In genomic region chr11:65976216-65977176, GRCh38 we compare ENCODE assay signal across 28 cellular contexts. TPM values are rescaled to one million over a fixed set of nuclear protein-coding genes. Genes with fewer than 3 reads are reported as not detected.
DNase-seq lines count a peak whose midpoint lies in the region; ATAC-seq, FAIRE-seq and TF ChIP-seq lines count a peak whose summit lies in the region.
"Had no signal": no experiment of that assay in that cellular context is flagged by ENCODE, and none has a peak within 500 bp of the region (broad histone marks: within the 10 kb centered on the region; RNA-seq: fewer than 3 reads in every experiment).

No MANE protein-coding gene starts in this region.

- no peak for TF ChIP-seq CTCF in activated CD8-positive, alpha-beta T cell treated with anti-CD3 and anti-CD28 coated beads for 36 hours (IDR thresholded peaks at IDR 0.05)
- TF ChIP-seq CTCF in GM23338 (conservative IDR thresholded peaks at IDR 0.05; ENCODE audit: low read depth in 2 of 2), result no peak
- no peak for TF ChIP-seq CTCF in astrocyte (IDR thresholded peaks at IDR 0.05; ENCODE audit: insufficient read depth, low read depth, low read length)
- no peak for TF ChIP-seq CTCF in osteoblast (IDR thresholded peaks at IDR 0.05; ENCODE audit: extremely low read depth, low read depth, low read length)

- H3K36me3 ChIP-seq in GM23338 (ENCODE audit: insufficient read depth) (no peaks in the 10 kb centered on the region), astrocyte (ENCODE audit: insufficient read depth, low read length) (peaks cover 12% of the 10 kb centered on the region), osteoblast (ENCODE audit: insufficient read depth, low read length) (peaks cover 64% of the 10 kb centered on the region)

- intact Hi-C loops in activated CD8-positive, alpha-beta T cell treated with anti-CD3 and anti-CD28 coated beads for 36 hours (cut with micrococcal nuclease), result no loop called here

- no peak for DNase-seq in activated CD8-positive, alpha-beta T cell treated with anti-CD3 and anti-CD28 coated beads, Interleukin-2, amount 10 ng/mL, durations not matched to agents 7 days and 5 days
- no peak for DNase-seq in activated CD8-positive, alpha-beta T cell treated with anti-CD3 and anti-CD28 coated beads for 36 hours
- DNase-seq in GM23338 (ENCODE audit: low spot score) (no peak), astrocyte (ENCODE audit: low read depth) (no peak), osteoblast (ENCODE audit: insufficient read length, low spot score, missing footprints) (peak; percentile 61), NCI-H82 (lab: John Stamatoyannopoulos, UW) (no peak)
- no peak for DNase-seq in activated T-cell treated with anti-CD3 and anti-CD28 coated beads, Interleukin-2, amount 50 U/mL, for 1 hour
- DNase-seq: activated CD4-positive, alpha-beta T cell treated with anti-CD3 and anti-CD28 coated beads, Interleukin-2, amount 50 U/mL, for 1 hour; activated effector memory CD4-positive, alpha-beta T cell treated with anti-CD3 and anti-CD28 coated beads, Interleukin-2, amount 50 U/mL, for 16 hours; activated naive CD8-positive, alpha-beta T cell treated with anti-CD3 and anti-CD28 coated beads, Interleukin-2, amount 50 U/mL, for 24 hours; cerebellar nuclear complex; HCEC 1CT; islet precursor cell; Karpas-422; left ventricle myocardium inferior; mesendoderm; NCI-H1436; NCI-H446 treated with DMSO at 0.1 percent for 48 hours; nucleus accumbens; tibial artery had no signal

- no peak overlapping the region for H3K4me2 ChIP-seq in GM23338
- H3K4me2 ChIP-seq in astrocyte (ENCODE audit: low read length), result no peak overlapping the region
- H3K4me2 ChIP-seq in osteoblast (ENCODE audit: insufficient read depth, low read length), result no peak overlapping the region

- CTCF ChIA-PET in activated CD8-positive, alpha-beta T cell treated with anti-CD3 and anti-CD28 coated beads, Interleukin-2, amount 10 ng/mL, durations not matched to agents 7 days and 5 days (lab: Charles Lee), result no interaction called here
- CTCF ChIA-PET in activated CD8-positive, alpha-beta T cell treated with anti-CD3 and anti-CD28 coated beads for 36 hours (lab: Charles Lee), result interaction anchor here (1.4 kb wide), 1 partner anchor 92 kb away, joined by 5 read pairs; no protein-coding TSS in a partner anchor

- no peaks in the 10 kb centered on the region for H3F3A ChIP-seq in GM23338 (replicated peaks; ENCODE audit: low read depth)

- H3K4me3 ChIP-seq in GM23338 (no peak overlapping the region), astrocyte (ENCODE audit: insufficient read depth, low read depth, low read length) (no peak overlapping the region), osteoblast (ENCODE audit: insufficient read depth, low read length) (no peak overlapping the region)
- H3K4me3 ChIP-seq: left ventricle myocardium inferior, tibial artery had no signal

- no peak for ATAC-seq in activated CD8-positive, alpha-beta T cell treated with anti-CD3 and anti-CD28 coated beads, Interleukin-2, amount 10 ng/mL, durations not matched to agents 7 days and 5 days
- ATAC-seq in activated CD8-positive, alpha-beta T cell treated with anti-CD3 and anti-CD28 coated beads for 36 hours, result no peak
- ATAC-seq in GM23338, result peak; percentile 20; the same call in 2 of the 3 replicates
- ATAC-seq in stimulated activated memory B cell treated with anti-CD40 and anti-IgM and Interleukin-4, amounts not matched to agents 10 μg/mL and 1 μg/mL and 100 μg/mL, for 72 hours, result no peak
- ATAC-seq: activated naive CD8-positive, alpha-beta T cell treated with anti-CD3 and anti-CD28 coated beads, Interleukin-2, amount 50 U/mL, for 24 hours had no signal

- H3K27ac ChIP-seq in GM23338 (ENCODE audit: low read depth) (no peak overlapping the region), astrocyte (ENCODE audit: low read depth, low read length) (no peak overlapping the region), osteoblast (ENCODE audit: low read depth, low read length) (no peak overlapping the region)
- H3K27ac ChIP-seq: epithelial cell of prostate, left ventricle myocardium inferior, tibial artery, VCaP had no signal

- no peaks in the 10 kb centered on the region; the same call in none of the 2 replicates for H4K20me1 ChIP-seq in GM23338 (replicated peaks; ENCODE audit: insufficient read depth)
- H4K20me1 ChIP-seq in astrocyte (ENCODE audit: insufficient read depth, low read length), result peaks cover 12% of the 10 kb centered on the region
- no peaks in the 10 kb centered on the region for H4K20me1 ChIP-seq in osteoblast (ENCODE audit: insufficient read depth, low read length)

- H3K36me3 Mint-ChIP-seq in activated CD8-positive, alpha-beta T cell treated with anti-CD3 and anti-CD28 coated beads, Interleukin-2, amount 10 ng/mL, durations not matched to agents 7 days and 5 days (ENCODE audit: low read depth), result peaks cover 48% of the 10 kb centered on the region
- H3K36me3 Mint-ChIP-seq in activated CD8-positive, alpha-beta T cell treated with anti-CD3 and anti-CD28 coated beads for 36 hours (ENCODE audit: low read depth), result peaks cover 33% of the 10 kb centered on the region
- peaks cover 55% of the 10 kb centered on the region for H3K36me3 Mint-ChIP-seq in GM23338 (ENCODE audit: low read depth)
- H3K36me3 Mint-ChIP-seq in astrocyte (ENCODE audit: low read depth, unreplicated experiment), result peaks cover 13% of the 10 kb centered on the region
- peaks cover 68% of the 10 kb centered on the region for H3K36me3 Mint-ChIP-seq in stimulated activated memory B cell treated with anti-CD40 and anti-IgM and Interleukin-4, amounts not matched to agents 10 μg/mL and 1 μg/mL and 100 μg/mL, for 72 hours

- FAIRE-seq in astrocyte (lab: Jason Lieb, UNC), result no peak
- FAIRE-seq: A204.1, G401.6, GM19239 had no signal

- POLR2A ChIA-PET in activated CD8-positive, alpha-beta T cell treated with anti-CD3 and anti-CD28 coated beads, Interleukin-2, amount 10 ng/mL, durations not matched to agents 7 days and 5 days (lab: Charles Lee), result interaction anchor here (1.6 kb wide), 1 partner anchor 11 kb away, joined by 3 read pairs; no protein-coding TSS in a partner anchor
- POLR2A ChIA-PET in activated CD8-positive, alpha-beta T cell treated with anti-CD3 and anti-CD28 coated beads for 36 hours (lab: Charles Lee), result interaction anchor here (1.0 to 1.5 kb wide), 3 partner anchors 14 to 117 kb away, joined by 3 read pairs; partner anchors contain the start of gene CCDC85B

- H3K27me3 ChIP-seq in GM23338 (ENCODE audit: insufficient read depth) (no peaks in the 10 kb centered on the region), astrocyte (ENCODE audit: insufficient read depth, low read length) (no peaks in the 10 kb centered on the region), osteoblast (ENCODE audit: insufficient read depth, low read length) (no peaks in the 10 kb centered on the region)
- H3K27me3 ChIP-seq: tibial artery had no signal

- H3K9me2 ChIP-seq in GM23338 (ENCODE audit: insufficient read depth), result no peaks in the 10 kb centered on the region

- no peaks in the 10 kb centered on the region for H3K9me3 Mint-ChIP-seq in activated CD8-positive, alpha-beta T cell treated with anti-CD3 and anti-CD28 coated beads, Interleukin-2, amount 10 ng/mL, durations not matched to agents 7 days and 5 days (ENCODE audit: insufficient read depth)
- no peaks in the 10 kb centered on the region for H3K9me3 Mint-ChIP-seq in activated CD8-positive, alpha-beta T cell treated with anti-CD3 and anti-CD28 coated beads for 36 hours
- H3K9me3 Mint-ChIP-seq in GM23338 (peaks cover 3% of the 10 kb centered on the region; the same call in 1 of the 3 replicates), astrocyte (ENCODE audit: unreplicated experiment) (no peaks in the 10 kb centered on the region)
- no peaks in the 10 kb centered on the region for H3K9me3 Mint-ChIP-seq in stimulated activated memory B cell treated with anti-CD40 and anti-IgM and Interleukin-4, amounts not matched to agents 10 μg/mL and 1 μg/mL and 100 μg/mL, for 72 hours
- H3K9me3 Mint-ChIP-seq: activated naive CD8-positive, alpha-beta T cell treated with anti-CD3 and anti-CD28 coated beads, Interleukin-2, amount 50 U/mL, for 24 hours had no signal

- no peak overlapping the region for H3K4me3 Mint-ChIP-seq in activated CD8-positive, alpha-beta T cell treated with anti-CD3 and anti-CD28 coated beads, Interleukin-2, amount 10 ng/mL, durations not matched to agents 7 days and 5 days
- H3K4me3 Mint-ChIP-seq in activated CD8-positive, alpha-beta T cell treated with anti-CD3 and anti-CD28 coated beads for 36 hours, result no peak overlapping the region
- H3K4me3 Mint-ChIP-seq in GM23338, result no peak overlapping the region
- H3K4me3 Mint-ChIP-seq in astrocyte (ENCODE audit: unreplicated experiment), result no peak overlapping the region
- no peak overlapping the region for H3K4me3 Mint-ChIP-seq in stimulated activated memory B cell treated with anti-CD40 and anti-IgM and Interleukin-4, amounts not matched to agents 10 μg/mL and 1 μg/mL and 100 μg/mL, for 72 hours
- H3K4me3 Mint-ChIP-seq: activated naive CD8-positive, alpha-beta T cell treated with anti-CD3 and anti-CD28 coated beads, Interleukin-2, amount 50 U/mL, for 24 hours had no signal

- H3K27ac Mint-ChIP-seq in activated CD8-positive, alpha-beta T cell treated with anti-CD3 and anti-CD28 coated beads, Interleukin-2, amount 10 ng/mL, durations not matched to agents 7 days and 5 days, result peak overlapping the region; percentile 18
- H3K27ac Mint-ChIP-seq in activated CD8-positive, alpha-beta T cell treated with anti-CD3 and anti-CD28 coated beads for 36 hours, result no peak overlapping the region
- H3K27ac Mint-ChIP-seq in GM23338 (peak overlapping the region; percentile 58; the same call in 1 of the 2 replicates), astrocyte (ENCODE audit: unreplicated experiment) (peak overlapping the region; percentile 29)
- no peak overlapping the region for H3K27ac Mint-ChIP-seq in stimulated activated memory B cell treated with anti-CD40 and anti-IgM and Interleukin-4, amounts not matched to agents 10 μg/mL and 1 μg/mL and 100 μg/mL, for 72 hours

- H2AFZ ChIP-seq in GM23338 (no peak overlapping the region), astrocyte (ENCODE audit: low read depth, low read length) (no peak overlapping the region), osteoblast (ENCODE audit: low read length) (no peak overlapping the region)

- no peaks in the 10 kb centered on the region for H3K9me3 ChIP-seq in astrocyte (ENCODE audit: insufficient read depth, low read depth, low read length)
- no peaks in the 10 kb centered on the region for H3K9me3 ChIP-seq in osteoblast (ENCODE audit: low read depth, low read length)
- H3K9me3 ChIP-seq: left ventricle myocardium inferior, tibial artery had no signal

- H3K27me3 Mint-ChIP-seq in activated CD8-positive, alpha-beta T cell treated with anti-CD3 and anti-CD28 coated beads, Interleukin-2, amount 10 ng/mL, durations not matched to agents 7 days and 5 days (ENCODE audit: low read depth), result no peaks in the 10 kb centered on the region
- H3K27me3 Mint-ChIP-seq in activated CD8-positive, alpha-beta T cell treated with anti-CD3 and anti-CD28 coated beads for 36 hours, result no peaks in the 10 kb centered on the region
- H3K27me3 Mint-ChIP-seq in GM23338 (ENCODE audit: insufficient read depth, low read depth, poor library complexity) (peaks cover 16% of the 10 kb centered on the region), astrocyte (ENCODE audit: low read depth, unreplicated experiment) (no peaks in the 10 kb centered on the region)
- no peaks in the 10 kb centered on the region for H3K27me3 Mint-ChIP-seq in stimulated activated memory B cell treated with anti-CD40 and anti-IgM and Interleukin-4, amounts not matched to agents 10 μg/mL and 1 μg/mL and 100 μg/mL, for 72 hours
- H3K27me3 Mint-ChIP-seq: activated naive CD8-positive, alpha-beta T cell treated with anti-CD3 and anti-CD28 coated beads, Interleukin-2, amount 50 U/mL, for 24 hours had no signal

- no peak overlapping the region for H3K9ac ChIP-seq in astrocyte (ENCODE audit: low read length)

- H3K79me2 ChIP-seq in GM23338 (replicated peaks; ENCODE audit: insufficient read depth) (no peaks in the 10 kb centered on the region), astrocyte (ENCODE audit: insufficient read depth, low read length) (no peaks in the 10 kb centered on the region), osteoblast (ENCODE audit: insufficient read depth, low read length) (no peaks in the 10 kb centered on the region)

- H3K4me1 Mint-ChIP-seq in activated CD8-positive, alpha-beta T cell treated with anti-CD3 and anti-CD28 coated beads, Interleukin-2, amount 10 ng/mL, durations not matched to agents 7 days and 5 days (ENCODE audit: low read depth), result no peaks in the 10 kb centered on the region
- H3K4me1 Mint-ChIP-seq in activated CD8-positive, alpha-beta T cell treated with anti-CD3 and anti-CD28 coated beads for 36 hours (ENCODE audit: low read depth), result no peaks in the 10 kb centered on the region
- H3K4me1 Mint-ChIP-seq in GM23338, result peaks cover 6% of the 10 kb centered on the region; the same call in 2 of the 3 replicates
- H3K4me1 Mint-ChIP-seq in astrocyte (ENCODE audit: low read depth, unreplicated experiment), result peaks cover 2% of the 10 kb centered on the region
- no peaks in the 10 kb centered on the region for H3K4me1 Mint-ChIP-seq in stimulated activated memory B cell treated with anti-CD40 and anti-IgM and Interleukin-4, amounts not matched to agents 10 μg/mL and 1 μg/mL and 100 μg/mL, for 72 hours
- H3K4me1 Mint-ChIP-seq: activated naive CD8-positive, alpha-beta T cell treated with anti-CD3 and anti-CD28 coated beads, Interleukin-2, amount 50 U/mL, for 24 hours had no signal

- no peaks in the 10 kb centered on the region for H3K4me1 ChIP-seq in GM23338 (ENCODE audit: insufficient read depth)
- H3K4me1 ChIP-seq in astrocyte (ENCODE audit: insufficient read depth, low read length), result no peaks in the 10 kb centered on the region
- no peaks in the 10 kb centered on the region for H3K4me1 ChIP-seq in osteoblast (ENCODE audit: insufficient read depth, low read length)
- H3K4me1 ChIP-seq: left ventricle myocardium inferior, tibial artery had no signal

RNA-seq across cellular contexts. Expression of gene SART1, which starts 15.0 kb away (rescaled TPM):
- total RNA-seq in activated CD8-positive, alpha-beta T cell treated with anti-CD3 and anti-CD28 coated beads, Interleukin-2, amount 10 ng/mL, durations not matched to agents 7 days and 5 days, result 10 to 100 TPM; 88.0 to 90.3 TPM
- 10 to 100 TPM; 58.3 to 63.9 TPM for total RNA-seq in activated CD8-positive, alpha-beta T cell treated with anti-CD3 and anti-CD28 coated beads for 36 hours
- 43.9 and 55.8 TPM in 2 replicates for total RNA-seq in GM23338 (2014; rRNA removed; shearing (Covaris generic))
- 91.0 and 105 TPM in 2 replicates for polyA plus RNA-seq in GM23338 (2016; fragmentation: Nextera tagmentation; extraction: Ambion mirVana)
- 36.3 and 36.5 TPM in 2 replicates for total RNA-seq in astrocyte
- total RNA-seq in osteoblast, result 22.4 and 25.3 TPM in 2 replicates

RNA-seq across cellular contexts. Expression of gene EIF1AD, which starts 25.5 kb away (rescaled TPM):
- total RNA-seq in activated CD8-positive, alpha-beta T cell treated with anti-CD3 and anti-CD28 coated beads, Interleukin-2, amount 10 ng/mL, durations not matched to agents 7 days and 5 days, result 10 to 100 TPM; 53.5 to 54.2 TPM
- 10 to 100 TPM; 44.4 to 45.6 TPM for total RNA-seq in activated CD8-positive, alpha-beta T cell treated with anti-CD3 and anti-CD28 coated beads for 36 hours
- 30.8 and 32.1 TPM in 2 replicates for total RNA-seq in GM23338 (2014; rRNA removed; shearing (Covaris generic))
- 16.1 and 18.6 TPM in 2 replicates for polyA plus RNA-seq in GM23338 (2016; fragmentation: Nextera tagmentation; extraction: Ambion mirVana)
- total RNA-seq in astrocyte (35.9 and 42.7 TPM in 2 replicates), osteoblast (28.6 and 31.2 TPM in 2 replicates)

RNA-seq across cellular contexts. Expression of gene BANF1, which starts 25.8 kb away (rescaled TPM):
- total RNA-seq in activated CD8-positive, alpha-beta T cell treated with anti-CD3 and anti-CD28 coated beads, Interleukin-2, amount 10 ng/mL, durations not matched to agents 7 days and 5 days, result 100 to 1,000 TPM; 290 to 298 TPM
- total RNA-seq in activated CD8-positive, alpha-beta T cell treated with anti-CD3 and anti-CD28 coated beads for 36 hours, result 100 to 1,000 TPM; 267 to 311 TPM
- total RNA-seq in GM23338 (2014; rRNA removed; shearing (Covaris generic)), result 44.7 and 58.2 TPM in 2 replicates
- polyA plus RNA-seq in GM23338 (2016; fragmentation: Nextera tagmentation; extraction: Ambion mirVana), result 765 and 903 TPM in 2 replicates
- total RNA-seq in astrocyte (158 and 180 TPM in 2 replicates), osteoblast (14.5 and 14.7 TPM in 2 replicates)

RNA-seq across cellular contexts. Expression of gene TSGA10IP, which starts 31.2 kb away (rescaled TPM):
- not detected for total RNA-seq in activated CD8-positive, alpha-beta T cell treated with anti-CD3 and anti-CD28 coated beads, Interleukin-2, amount 10 ng/mL, durations not matched to agents 7 days and 5 days
- total RNA-seq in activated CD8-positive, alpha-beta T cell treated with anti-CD3 and anti-CD28 coated beads for 36 hours, result not detected
- total RNA-seq in GM23338 (2014; rRNA removed; shearing (Covaris generic)), result 1.1 and 2.0 TPM in 2 replicates
- 1.6 and 2.5 TPM in 2 replicates for polyA plus RNA-seq in GM23338 (2016; fragmentation: Nextera tagmentation; extraction: Ambion mirVana)
- total RNA-seq in astrocyte (not detected in 2 replicates), osteoblast (not detected in 2 replicates)
- total RNA-seq: left ventricle myocardium inferior, OCI-LY7, pulmonary artery endothelial cell had no signal

RNA-seq across cellular contexts. Expression of gene CST6, which starts 35.3 kb away (rescaled TPM):
- total RNA-seq in activated CD8-positive, alpha-beta T cell treated with anti-CD3 and anti-CD28 coated beads, Interleukin-2, amount 10 ng/mL, durations not matched to agents 7 days and 5 days, result not detected
- total RNA-seq in activated CD8-positive, alpha-beta T cell treated with anti-CD3 and anti-CD28 coated beads for 36 hours, result under 1 TPM in 1 of 2 experiments, not detected in 1; 0.50 TPM
- 4.2 and 5.9 TPM in 2 replicates for total RNA-seq in GM23338 (2014; rRNA removed; shearing (Covaris generic))
- polyA plus RNA-seq in GM23338 (2016; fragmentation: Nextera tagmentation; extraction: Ambion mirVana), result 8.3 and 9.9 TPM in 2 replicates
- total RNA-seq in astrocyte, result not detected in 2 replicates
- total RNA-seq in osteoblast, result 1.8 and 2.9 TPM in 2 replicates
- total RNA-seq: left ventricle myocardium inferior, OCI-LY7 had no signal

Comparison
In these comparisons a context has a peak if more than half of its experiments do, and no peak if none do; other contexts are left out.
1. H3K27ac Mint-ChIP-seq: peak in activated CD8-positive, alpha-beta T cell treated with anti-CD3 and anti-CD28 coated beads, Interleukin-2, amount 10 ng/mL, durations not matched to agents 7 days and 5 days (single experiment), GM23338 (single experiment) and astrocyte (single experiment); none in activated CD8-positive, alpha-beta T cell treated with anti-CD3 and anti-CD28 coated beads for 36 hours (single experiment) and stimulated activated memory B cell treated with anti-CD40 and anti-IgM and Interleukin-4, amounts not matched to agents 10 μg/mL and 1 μg/mL and 100 μg/mL, for 72 hours (single experiment).